Comparison of ENCODE assay signal across 11 cellular contexts in the genomic region with DNA sequence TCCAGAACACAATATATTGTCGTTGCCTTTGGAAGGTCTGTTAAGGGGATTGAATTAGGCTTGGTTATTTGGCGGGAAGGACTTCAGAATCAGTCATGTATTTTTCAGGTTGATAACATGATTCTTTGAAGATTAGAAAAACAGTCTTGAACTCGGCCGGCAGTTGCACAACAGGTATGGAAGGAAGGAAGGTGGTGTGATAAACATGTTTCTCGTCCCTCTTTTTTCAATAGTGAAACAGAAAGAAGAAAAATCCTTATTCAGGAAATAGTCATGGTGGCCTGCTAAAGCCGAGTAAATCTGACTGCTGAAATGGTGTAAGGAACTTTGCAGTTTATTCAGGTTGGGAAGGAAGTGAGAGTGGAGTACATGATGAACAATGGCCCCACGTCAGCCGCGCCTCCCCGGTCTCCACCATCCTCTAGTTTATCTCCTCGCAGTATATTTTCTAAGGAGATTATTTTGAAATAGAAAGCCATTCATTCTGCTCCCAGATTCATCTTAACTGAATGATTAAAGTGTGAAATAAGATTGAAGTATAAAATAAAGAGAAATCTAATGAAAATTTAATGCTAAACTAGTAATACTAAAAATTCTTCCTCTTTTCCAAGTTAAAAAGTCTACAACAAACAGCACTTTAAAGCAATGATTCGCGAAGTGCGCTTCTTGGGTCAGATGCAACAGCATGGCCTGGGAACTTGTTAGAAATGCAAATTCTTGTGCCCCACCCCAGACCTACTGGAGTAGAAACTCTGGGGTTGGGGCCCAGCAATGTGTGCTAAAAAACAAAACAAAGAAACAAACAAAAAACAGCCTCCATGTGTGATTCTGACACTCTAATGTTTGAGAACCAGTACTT. TPM values are rescaled to one million over a fixed set of nuclear protein-coding genes. Genes with fewer than 3 reads are reported as not detected.
DNase-seq lines count a peak whose midpoint lies in the region; ATAC-seq lines count a peak whose summit lies in the region.
"Had no signal": no experiment of that assay in that cellular context is flagged by ENCODE, and none has a peak within 500 bp of the region (broad histone marks: within the 10 kb centered on the region; RNA-seq: fewer than 3 reads in every experiment).

No MANE protein-coding gene starts in this region.

- H3K27me3 Mint-ChIP-seq in activated naive CD4-positive, alpha-beta T cell treated with anti-CD3 and anti-CD28 coated beads, Interleukin-2, amount 50 U/mL, for 24 hours = no peaks in the 10 kb centered on the region
- no peaks in the 10 kb centered on the region for H3K27me3 Mint-ChIP-seq in T-cell
- no peaks in the 10 kb centered on the region for H3K27me3 Mint-ChIP-seq in central memory CD8-positive, alpha-beta T cell
- no peaks in the 10 kb centered on the region for H3K27me3 Mint-ChIP-seq in stimulated activated naive CD8-positive, alpha-beta T cell treated with anti-CD3 and anti-CD28 coated beads, Interleukin-15, Interleukin-2, amounts not matched to agents 100 ng/mL and 50 ng/mL, for 24 hours

- peak in 3 of 4 experiments; percentile 24 to 34 (median 30) for ATAC-seq in T-cell (replicated peaks in 1 of 4)
- ATAC-seq in central memory CD8-positive, alpha-beta T cell (replicated peaks; ENCODE audit: extremely low read depth, poor library complexity, severe bottlenecking) = no peak

- POLR2A ChIA-PET in T-cell (lab: Charles Lee) = no interaction called here

- H3K27ac Mint-ChIP-seq in activated naive CD4-positive, alpha-beta T cell treated with anti-CD3 and anti-CD28 coated beads, Interleukin-2, amount 50 U/mL, for 24 hours = peak overlapping the region; percentile 99
- H3K27ac Mint-ChIP-seq in T-cell = peak overlapping the region; percentile 94 to 98
- peak overlapping the region; percentile 88 for H3K27ac Mint-ChIP-seq in central memory CD8-positive, alpha-beta T cell (ENCODE audit: low read depth)
- peak overlapping the region; percentile 92 for H3K27ac Mint-ChIP-seq in stimulated activated naive CD8-positive, alpha-beta T cell treated with anti-CD3 and anti-CD28 coated beads, Interleukin-15, Interleukin-2, amounts not matched to agents 100 ng/mL and 50 ng/mL, for 24 hours

- CTCF ChIA-PET in T-cell (lab: Charles Lee) = interaction anchor here in 1 of 2 donors (0.7 kb wide), 1 partner anchor 132 kb away, joined by 4 read pairs; no protein-coding TSS in a partner anchor

- H3K9me3 Mint-ChIP-seq in activated naive CD4-positive, alpha-beta T cell treated with anti-CD3 and anti-CD28 coated beads, Interleukin-2, amount 50 U/mL, for 24 hours = no peaks in the 10 kb centered on the region
- H3K9me3 Mint-ChIP-seq in T-cell = no peaks in the 10 kb centered on the region
- H3K9me3 Mint-ChIP-seq in central memory CD8-positive, alpha-beta T cell = no peaks in the 10 kb centered on the region
- no peaks in the 10 kb centered on the region for H3K9me3 Mint-ChIP-seq in stimulated activated naive CD8-positive, alpha-beta T cell treated with anti-CD3 and anti-CD28 coated beads, Interleukin-15, Interleukin-2, amounts not matched to agents 100 ng/mL and 50 ng/mL, for 24 hours

- no peak for DNase-seq in activated naive CD4-positive, alpha-beta T cell treated with Interleukin-2 at 50 U/mL for 16 hours
- peak in 3 of 34 experiments; percentile 13 to 20 (median 18) for DNase-seq in T-cell
- no peak for DNase-seq in central memory CD8-positive, alpha-beta T cell (ENCODE audit: low spot score in 2 of 2)
- DNase-seq in AG08396 (ENCODE audit: low spot score) = no peak
- no peak for DNase-seq in NCI-H2107 treated with DMSO at 0.1 percent for 48 hours (lab: John Stamatoyannopoulos, UW; ENCODE audit: unreplicated experiment)
- no peak for DNase-seq in NCI-H2107 (lab: John Stamatoyannopoulos, UW)
- DNase-seq: foreskin melanocyte; ovary; stimulated activated CD4-positive, alpha-beta T cell treated with anti-CD3 and anti-CD28 coated beads, Interleukin-12 subunit alpha, Interleukin-12 subunit beta, amount 100 ng/mL, for 4 hours had no signal

- H3K4me1 Mint-ChIP-seq in activated naive CD4-positive, alpha-beta T cell treated with anti-CD3 and anti-CD28 coated beads, Interleukin-2, amount 50 U/mL, for 24 hours = peaks cover 100% of the 10 kb centered on the region
- H3K4me1 Mint-ChIP-seq in T-cell = peaks cover 96 to 100% (median 99%) of the 10 kb centered on the region in 3 donors
- H3K4me1 Mint-ChIP-seq in central memory CD8-positive, alpha-beta T cell = peaks cover 97% of the 10 kb centered on the region
- H3K4me1 Mint-ChIP-seq in stimulated activated naive CD8-positive, alpha-beta T cell treated with anti-CD3 and anti-CD28 coated beads, Interleukin-15, Interleukin-2, amounts not matched to agents 100 ng/mL and 50 ng/mL, for 24 hours (ENCODE audit: low read depth) = peaks cover 100% of the 10 kb centered on the region

- H3K36me3 Mint-ChIP-seq in activated naive CD4-positive, alpha-beta T cell treated with anti-CD3 and anti-CD28 coated beads, Interleukin-2, amount 50 U/mL, for 24 hours = peaks cover 28% of the 10 kb centered on the region
- H3K36me3 Mint-ChIP-seq in T-cell = peaks cover 66% of the 10 kb centered on the region
- H3K36me3 Mint-ChIP-seq in central memory CD8-positive, alpha-beta T cell (ENCODE audit: insufficient read depth) = peaks cover 77% of the 10 kb centered on the region
- peaks cover 75% of the 10 kb centered on the region for H3K36me3 Mint-ChIP-seq in stimulated activated naive CD8-positive, alpha-beta T cell treated with anti-CD3 and anti-CD28 coated beads, Interleukin-15, Interleukin-2, amounts not matched to agents 100 ng/mL and 50 ng/mL, for 24 hours (ENCODE audit: low read depth)

- H3K4me3 Mint-ChIP-seq in activated naive CD4-positive, alpha-beta T cell treated with anti-CD3 and anti-CD28 coated beads, Interleukin-2, amount 50 U/mL, for 24 hours = peak overlapping the region; percentile 85
- peak overlapping the region; percentile 66 to 96 (median 87) for H3K4me3 Mint-ChIP-seq in T-cell
- H3K4me3 Mint-ChIP-seq in central memory CD8-positive, alpha-beta T cell = peak overlapping the region; percentile 95
- H3K4me3 Mint-ChIP-seq in stimulated activated naive CD8-positive, alpha-beta T cell treated with anti-CD3 and anti-CD28 coated beads, Interleukin-15, Interleukin-2, amounts not matched to agents 100 ng/mL and 50 ng/mL, for 24 hours = peak overlapping the region; percentile 95

RNA-seq across cellular contexts. Expression of a gene that starts 6.5 kb away (rescaled TPM):
- total RNA-seq in T-cell = 100 to 1,000 TPM; 118 to 148 (median 131) TPM
